Comparison of ENCODE assay signal across 1 cellular context in the genomic region with DNA sequence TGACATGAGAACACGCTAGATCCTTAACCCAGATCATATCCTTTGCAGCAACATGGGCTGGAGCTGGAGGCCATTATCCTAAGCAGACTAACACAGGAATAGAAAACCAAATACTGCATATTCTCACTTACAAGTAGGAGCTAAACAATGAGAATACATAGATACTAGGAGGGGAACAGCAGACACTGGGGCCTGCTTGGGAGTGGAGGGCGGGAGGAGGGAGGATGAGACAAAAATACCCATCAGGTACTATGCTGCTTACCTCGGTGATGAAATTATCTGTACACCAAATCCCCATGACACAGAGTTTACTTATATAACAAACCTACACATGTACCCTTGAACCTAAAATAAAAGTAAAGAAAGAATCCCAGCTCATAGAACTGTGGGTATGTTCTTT.
TF ChIP-seq lines count a peak whose summit lies in the region.

No MANE protein-coding gene starts in this region.

TF ChIP-seq in HepG2, 621 proteins besides CTCF, POLR2A, EP300 and RAD21:
- TF ChIP-seq ZNF616 (CRISPR knock-in tag; IDR thresholded peaks at IDR 0.05; ENCODE audit: low read depth): no peak
- no peak for TF ChIP-seq MIER3 (CRISPR knock-in tag; IDR thresholded peaks at IDR 0.05; ENCODE audit: borderline replicate concordance)
- TF ChIP-seq ZNF660 (CRISPR knock-in tag; IDR thresholded peaks at IDR 0.05; ENCODE audit: borderline replicate concordance, low read depth): no peak
- TF ChIP-seq LCORL (IDR thresholded peaks at IDR 0.05): no peak
- 0 out of 2 replicates have a peak, but pooled peaks have one; percentile 27 for TF ChIP-seq LCORL (CRISPR knock-in tag; IDR thresholded peaks at IDR 0.05)
- no peak for TF ChIP-seq ZNF563 (CRISPR knock-in tag; IDR thresholded peaks at IDR 0.05)
- TF ChIP-seq, protein P1, sequence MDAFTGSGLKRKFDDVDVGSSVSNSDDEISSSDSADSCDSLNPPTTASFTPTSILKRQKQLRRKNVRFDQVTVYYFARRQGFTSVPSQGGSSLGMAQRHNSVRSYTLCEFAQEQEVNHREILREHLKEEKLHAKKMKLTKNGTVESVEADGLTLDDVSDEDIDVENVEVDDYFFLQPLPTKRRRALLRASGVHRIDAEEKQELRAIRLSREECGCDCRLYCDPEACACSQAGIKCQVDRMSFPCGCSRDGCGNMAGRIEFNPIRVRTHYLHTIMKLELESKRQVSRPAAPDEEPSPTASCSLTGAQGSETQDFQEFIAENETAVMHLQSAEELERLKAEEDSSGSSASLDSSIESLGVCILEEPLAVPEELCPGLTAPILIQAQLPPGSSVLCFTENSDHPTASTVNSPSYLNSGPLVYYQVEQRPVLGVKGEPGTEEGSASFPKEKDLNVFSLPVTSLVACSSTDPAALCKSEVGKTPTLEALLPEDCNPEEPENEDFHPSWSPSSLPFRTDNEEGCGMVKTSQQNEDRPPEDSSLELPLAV (CRISPR knock-in tag; conservative IDR thresholded peaks at IDR 0.05; ENCODE audit: low read depth): no peak
- no peak for TF ChIP-seq SETDB1 (CRISPR knock-in tag; IDR thresholded peaks at IDR 0.05; ENCODE audit: borderline replicate concordance)
TF ChIP-seq in HepG2: peak in this region for 1.
